In genomic region chr3:170809975-170810357, GRCh38 we compare ENCODE assay signal across 10 cellular contexts.
DNase-seq lines count a peak whose midpoint lies in the region; TF ChIP-seq lines count a peak whose summit lies in the region.
"Had no signal": no experiment of that assay in that cellular context is flagged by ENCODE, and none has a peak within 500 bp of the region (broad histone marks: within the 10 kb centered on the region; RNA-seq: fewer than 3 reads in every experiment).

No MANE protein-coding gene starts in this region.

- no peak overlapping the region for H3K4me2 ChIP-seq in fibroblast of lung (ENCODE audit: extremely low read depth, insufficient read depth, low read length)

- H3K9ac ChIP-seq in fibroblast of lung (ENCODE audit: insufficient read depth, low read length): no peak overlapping the region

- H3K36me3 ChIP-seq in SJSA1: no peaks in the 10 kb centered on the region
- H3K36me3 ChIP-seq in fibroblast of lung (ENCODE audit: control insufficient read depth, insufficient read depth, low read length): no peaks in the 10 kb centered on the region

- H3K9me3 ChIP-seq in SJSA1 (replicated peaks) (no peaks in the 10 kb centered on the region), fibroblast of lung (ENCODE audit: control insufficient read depth, insufficient read depth, low read depth, low read length) (no peaks in the 10 kb centered on the region)

- TF ChIP-seq CTCF in fibroblast of lung (conservative IDR thresholded peaks at IDR 0.05 in 1 of 2, IDR thresholded peaks at IDR 0.05 in 1 of 2; ENCODE audit: low read depth in 1 of 2, low read length in 2 of 2): no peak
- TF ChIP-seq CTCF in type B pancreatic cell (conservative IDR thresholded peaks at IDR 0.05): no peak

- H3K4me3 ChIP-seq in SJSA1 (no peak overlapping the region), fibroblast of lung (replicated peaks in 1 of 4; ENCODE audit: control extremely low read depth in 1 of 4, insufficient read depth in 1 of 4, low read depth in 3 of 4, low read length in 4 of 4) (no peak overlapping the region)

- no peaks in the 10 kb centered on the region for H3K27me3 Mint-ChIP-seq in type B pancreatic cell

- H3K79me2 ChIP-seq in fibroblast of lung (ENCODE audit: control insufficient read depth, insufficient read depth, low read length): no peaks in the 10 kb centered on the region

- peaks cover 47% of the 10 kb centered on the region for H3K4me1 Mint-ChIP-seq in type B pancreatic cell (ENCODE audit: unreplicated experiment)
- H3K4me1 Mint-ChIP-seq: neural crest cell had no signal

- H3K4me3 Mint-ChIP-seq in type B pancreatic cell: no peak overlapping the region
- H3K4me3 Mint-ChIP-seq: activated CD8-positive, alpha-beta T cell treated with anti-CD3 and anti-CD28 coated beads for 36 hours; neural crest cell had no signal

- H3K27ac ChIP-seq in SJSA1 (peak overlapping the region; percentile 24), fibroblast of lung (ENCODE audit: insufficient read depth, low read length) (no peak overlapping the region)

- H3K27ac Mint-ChIP-seq in type B pancreatic cell: peak overlapping the region; percentile 12
- H3K27ac Mint-ChIP-seq: activated CD8-positive, alpha-beta T cell treated with anti-CD3 and anti-CD28 coated beads for 36 hours had no signal

- no peaks in the 10 kb centered on the region for H4K20me1 ChIP-seq in fibroblast of lung (ENCODE audit: control insufficient read depth, extremely low read depth, insufficient read depth, low read length)

- no peaks in the 10 kb centered on the region for H3K27me3 ChIP-seq in SJSA1 (replicated peaks)
- no peaks in the 10 kb centered on the region for H3K27me3 ChIP-seq in fibroblast of lung (ENCODE audit: control insufficient read depth, insufficient read depth, low read length)

- no peak overlapping the region for H2AFZ ChIP-seq in fibroblast of lung (ENCODE audit: low read length)

- H3K9me3 Mint-ChIP-seq in type B pancreatic cell: no peaks in the 10 kb centered on the region
- H3K9me3 Mint-ChIP-seq: activated CD8-positive, alpha-beta T cell treated with anti-CD3 and anti-CD28 coated beads for 36 hours had no signal

- H3K4me1 ChIP-seq in SJSA1 (replicated peaks) (peaks cover 39% of the 10 kb centered on the region), fibroblast of lung (ENCODE audit: control insufficient read depth, extremely low read depth, insufficient read depth, low read length) (peaks cover 18% of the 10 kb centered on the region)

- peak; percentile 83 for DNase-seq in HCEC 1CT
- DNase-seq in SJSA1 (ENCODE audit: low read depth in 1 of 2, low spot score in 2 of 2): peak in 1 of 2 experiments; percentile 47
- DNase-seq in fibroblast of lung (ENCODE audit: low read depth in 2 of 2): peak; percentile 58 to 68
- no peak for DNase-seq in type B pancreatic cell (ENCODE audit: extremely low spot score, unreplicated experiment)
- no peak for DNase-seq in NCI-H345 treated with DMSO at 0.1 percent for 48 hours (lab: John Stamatoyannopoulos, UW; ENCODE audit: unreplicated experiment)
- DNase-seq in activated T-cell treated with anti-CD3 and anti-CD28 coated beads for 4 hours: no peak
- no peak for DNase-seq in MV-4-11 (lab: John Stamatoyannopoulos, UW)
- DNase-seq: activated naive CD4-positive, alpha-beta T cell treated with anti-CD3 and anti-CD28 coated beads, Interleukin-2, amount 50 U/mL, for 16 hours had no signal

- peaks cover 2% of the 10 kb centered on the region for H3K36me3 Mint-ChIP-seq in type B pancreatic cell

Comparison
In these comparisons a context has a peak if more than half of its experiments do, and no peak if none do; other contexts are left out.
1. DNase-seq: peak in HCEC 1CT (single experiment) and fibroblast of lung (2 of 2); none in type B pancreatic cell (single experiment), NCI-H345 treated with DMSO at 0.1 percent for 48 hours (single experiment), activated T-cell treated with anti-CD3 and anti-CD28 coated beads for 4 hours (single experiment) and MV-4-11 (single experiment).